ENCODE assay signal across 26 cellular contexts in the genomic region with DNA sequence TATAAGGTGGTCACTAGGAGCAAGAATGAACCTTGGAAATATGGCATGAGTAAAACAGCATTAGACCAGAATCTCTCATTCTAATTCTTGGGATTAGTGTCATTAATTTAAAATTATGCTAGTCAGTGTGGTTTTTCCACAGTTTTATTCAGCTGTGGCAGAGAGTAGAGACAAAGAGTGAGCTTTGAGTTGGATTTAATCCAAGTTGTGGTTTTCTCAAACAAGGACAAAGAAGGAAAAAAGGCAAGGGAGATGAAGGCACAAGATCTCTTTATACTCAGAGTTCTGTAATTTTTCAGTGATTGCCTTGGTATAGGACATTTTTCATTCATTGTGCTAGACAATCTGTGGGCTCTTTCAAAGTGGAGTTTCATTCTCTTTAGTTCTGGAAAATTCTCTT. TPM values are rescaled to one million over a fixed set of nuclear protein-coding genes. Genes with fewer than 3 reads are reported as not detected.
A peak's percentile ranks its signal among the peaks of the same experiment; 100 is the strongest.
DNase-seq lines count a peak whose midpoint lies in the region; ATAC-seq and TF ChIP-seq lines count a peak whose summit lies in the region.
"Had no signal": no experiment of that assay in that cellular context is flagged by ENCODE, and none has a peak within 500 bp of the region (broad histone marks: within the 10 kb centered on the region; RNA-seq: fewer than 3 reads in every experiment).

No MANE protein-coding gene starts in this region.

- H3K4me1 ChIP-seq in CD4-positive, CD25-positive, alpha-beta regulatory T cell (ENCODE audit: control insufficient read depth, insufficient read depth, low read length, poor library complexity, severe bottlenecking), result no peaks in the 10 kb centered on the region
- H3K4me1 ChIP-seq in MM.1S (ENCODE audit: low read length), result no peaks in the 10 kb centered on the region
- no peaks in the 10 kb centered on the region for H3K4me1 ChIP-seq in mesenchymal stem cell (ENCODE audit: control insufficient read depth, insufficient read depth, low read depth, low read length)
- no peaks in the 10 kb centered on the region for H3K4me1 ChIP-seq in body of pancreas
- H3K4me1 ChIP-seq: suprapubic skin had no signal

- no peak overlapping the region for H3K4me3 Mint-ChIP-seq in CD4-positive, CD25-positive, alpha-beta regulatory T cell
- H3K4me3 Mint-ChIP-seq: activated naive CD8-positive, alpha-beta T cell treated with anti-CD3 and anti-CD28 coated beads, Interleukin-2, amount 50 U/mL, for 24 hours; CD14-positive monocyte; H9; neural crest cell; stimulated activated memory B cell treated with anti-CD40 and anti-IgM and Interleukin-4, amounts not matched to agents 10 μg/mL and 1 μg/mL and 100 μg/mL, for 72 hours; T-helper 2 cell treated with Interferon-gamma antibody and Interleukin-4, amounts not matched to agents 5 μg/mL and 100 μg/mL, for 36 hours had no signal

- H3K36me3 ChIP-seq in CD4-positive, CD25-positive, alpha-beta regulatory T cell (ENCODE audit: control insufficient read depth, insufficient read depth, low read length), result no peaks in the 10 kb centered on the region
- no peaks in the 10 kb centered on the region for H3K36me3 ChIP-seq in MM.1S (replicated peaks; ENCODE audit: insufficient read depth, low read length)
- no peaks in the 10 kb centered on the region for H3K36me3 ChIP-seq in mesenchymal stem cell (ENCODE audit: control insufficient read depth in 1 of 2, insufficient read depth in 2 of 2, low read depth in 1 of 2, low read length in 2 of 2)
- H3K36me3 ChIP-seq in body of pancreas (replicated peaks in 1 of 2; ENCODE audit: insufficient read depth in 1 of 2, low read depth in 2 of 2), result no peaks in the 10 kb centered on the region
- H3K36me3 ChIP-seq: cardiac muscle cell, suprapubic skin, uterus had no signal

- no peak overlapping the region for H2BK15ac ChIP-seq in mesenchymal stem cell (ENCODE audit: low read depth, poor library complexity, severe bottlenecking)

- no peak overlapping the region for H2BK5ac ChIP-seq in mesenchymal stem cell (ENCODE audit: low read depth, low read length, poor library complexity, severe bottlenecking)

- no peaks in the 10 kb centered on the region for H3K36me3 Mint-ChIP-seq in CD4-positive, CD25-positive, alpha-beta regulatory T cell
- H3K36me3 Mint-ChIP-seq: CD14-positive monocyte; stimulated activated memory B cell treated with anti-CD40 and anti-IgM and Interleukin-4, amounts not matched to agents 10 μg/mL and 1 μg/mL and 100 μg/mL, for 72 hours had no signal

- H3K4me3 ChIP-seq in CD4-positive, CD25-positive, alpha-beta regulatory T cell (ENCODE audit: low read depth, low read length), result peak overlapping the region; percentile 41
- no peak overlapping the region for H3K4me3 ChIP-seq in MM.1S (ENCODE audit: low read length)
- H3K4me3 ChIP-seq in cardiac fibroblast (replicated peaks in 1 of 2; ENCODE audit: low read depth in 2 of 2, low read length in 2 of 2), result no peak overlapping the region
- H3K4me3 ChIP-seq in mesenchymal stem cell (ENCODE audit: insufficient read depth in 1 of 2, low read depth in 1 of 2, low read length in 2 of 2), result no peak overlapping the region
- no peak overlapping the region for H3K4me3 ChIP-seq in body of pancreas
- H3K4me3 ChIP-seq: cardiac muscle cell, skin epidermis, suprapubic skin, uterus had no signal

- H3K4me2 ChIP-seq in MM.1S (ENCODE audit: low read depth, low read length), result peak overlapping the region; percentile 59; the same call in 1 of the 2 replicates
- no peak overlapping the region for H3K4me2 ChIP-seq in mesenchymal stem cell (ENCODE audit: low read length, poor library complexity, severe bottlenecking)

- H3K9ac ChIP-seq in MM.1S (ENCODE audit: low read length) (no peak overlapping the region), mesenchymal stem cell (ENCODE audit: low read length) (peak overlapping the region; percentile 48)

- H4K20me1 ChIP-seq in MM.1S (ENCODE audit: insufficient read depth, low read length), result no peaks in the 10 kb centered on the region

- TF ChIP-seq POLR2A in body of pancreas (IDR thresholded peaks at IDR 0.05), result no peak

- ATAC-seq in CD4-positive, CD25-positive, alpha-beta regulatory T cell (ENCODE audit: low read depth in 2 of 2), result no peak
- ATAC-seq in body of pancreas (no peak), HG03460 (IDR thresholded peaks at IDR 0.05; ENCODE audit: unreplicated experiment) (no peak)
- ATAC-seq: activated naive CD8-positive, alpha-beta T cell treated with anti-CD3 and anti-CD28 coated beads, Interleukin-2, amount 50 U/mL, for 24 hours; stimulated activated memory B cell treated with anti-CD40 and anti-IgM and Interleukin-4, amounts not matched to agents 10 μg/mL and 1 μg/mL and 100 μg/mL, for 72 hours had no signal

- H2BK12ac ChIP-seq in mesenchymal stem cell (ENCODE audit: low read length in 2 of 2), result no peak overlapping the region

- no peaks in the 10 kb centered on the region for H3K9me2 ChIP-seq in MM.1S (replicated peaks; ENCODE audit: insufficient read depth, low read length)

- no peaks in the 10 kb centered on the region for H3K79me1 ChIP-seq in mesenchymal stem cell (replicated peaks; ENCODE audit: low read length, poor library complexity, severe bottlenecking)

- H3K4ac ChIP-seq in mesenchymal stem cell (ENCODE audit: low read depth in 1 of 2, low read length in 2 of 2), result no peak overlapping the region

- no peak for DNase-seq in CD4-positive, CD25-positive, alpha-beta regulatory T cell
- DNase-seq in MM.1S (no peak), cardiac fibroblast (ENCODE audit: low read depth in 2 of 2) (peak; percentile 34 to 41), mesenchymal stem cell (no peak), GM20000 (ENCODE audit: low spot score) (no peak), body of pancreas (no peak), NCI-H1930 (lab: John Stamatoyannopoulos, UW) (no peak)
- DNase-seq: ACHN; activated CD8-positive, alpha-beta memory T cell treated with anti-CD3 and anti-CD28 coated beads, Interleukin-2, amount 50 U/mL, for 48 hours; activated effector memory CD4-positive, alpha-beta T cell treated with Interleukin-2 at 50 U/mL for 16 hours; activated naive CD8-positive, alpha-beta T cell treated with anti-CD3 and anti-CD28 coated beads, Interleukin-2, amount 50 U/mL, for 24 hours; H9; hippocampal formation; NCI-H1417 treated with DMSO at 0.1 percent for 48 hours; NCI-H510A; stimulated activated CD4-positive, alpha-beta T cell treated with anti-CD3 and anti-CD28 coated beads, Interleukin-2, amount 100 ng/mL, for 24 hours; uterus had no signal

- intact Hi-C loops in body of pancreas (cut with DNase I), result no loop called here

- H3K27ac Mint-ChIP-seq in CD4-positive, CD25-positive, alpha-beta regulatory T cell, result no peak overlapping the region
- H3K27ac Mint-ChIP-seq: activated naive CD8-positive, alpha-beta T cell treated with anti-CD3 and anti-CD28 coated beads, Interleukin-2, amount 50 U/mL, for 24 hours; CD14-positive monocyte; H9; progenitor cell of endocrine pancreas; stimulated activated memory B cell treated with anti-CD40 and anti-IgM and Interleukin-4, amounts not matched to agents 10 μg/mL and 1 μg/mL and 100 μg/mL, for 72 hours; T-helper 2 cell treated with Interferon-gamma antibody and Interleukin-4, amounts not matched to agents 5 μg/mL and 100 μg/mL, for 36 hours had no signal

- H3K18ac ChIP-seq in mesenchymal stem cell (ENCODE audit: low read depth in 1 of 2, low read length in 2 of 2), result no peak overlapping the region

- H3K79me2 ChIP-seq in MM.1S (ENCODE audit: low read length), result no peaks in the 10 kb centered on the region

- no peak for TF ChIP-seq CTCF in MM.1S (IDR thresholded peaks at IDR 0.05; ENCODE audit: low read length)
- TF ChIP-seq CTCF in cardiac fibroblast (IDR thresholded peaks at IDR 0.05; ENCODE audit: low read depth, low read length), result no peak
- no peak for TF ChIP-seq CTCF in GM20000 (IDR thresholded peaks at IDR 0.05; ENCODE audit: extremely low read depth, missing control alignments)
- TF ChIP-seq CTCF in body of pancreas (IDR thresholded peaks at IDR 0.05), result no peak

- H2AFZ ChIP-seq in MM.1S (ENCODE audit: low read length) (peak overlapping the region; percentile 59; the same call in 1 of the 2 replicates), mesenchymal stem cell (ENCODE audit: low read depth, low read length) (no peak overlapping the region)

- H4K8ac ChIP-seq in mesenchymal stem cell (ENCODE audit: low read length), result no peak overlapping the region

- no peaks in the 10 kb centered on the region for H3K9me3 ChIP-seq in CD4-positive, CD25-positive, alpha-beta regulatory T cell (ENCODE audit: control insufficient read depth in 2 of 2, low read length in 2 of 2)
- no peaks in the 10 kb centered on the region for H3K9me3 ChIP-seq in MM.1S (replicated peaks; ENCODE audit: insufficient read depth, low read length)
- no peaks in the 10 kb centered on the region for H3K9me3 ChIP-seq in mesenchymal stem cell (ENCODE audit: control insufficient read depth, low read length)
- H3K9me3 ChIP-seq in body of pancreas, result no peaks in the 10 kb centered on the region
- H3K9me3 ChIP-seq: suprapubic skin, uterus had no signal

- H3K23ac ChIP-seq in mesenchymal stem cell (ENCODE audit: low read length in 2 of 2), result no peak overlapping the region

- H3K27me3 ChIP-seq in CD4-positive, CD25-positive, alpha-beta regulatory T cell (ENCODE audit: control insufficient read depth, insufficient read depth, low read length), result peaks cover 5% of the 10 kb centered on the region
- H3K27me3 ChIP-seq in MM.1S (replicated peaks; ENCODE audit: insufficient read depth, low read length) (no peaks in the 10 kb centered on the region), mesenchymal stem cell (ENCODE audit: control insufficient read depth in 1 of 2, insufficient read depth in 1 of 2, low read length in 2 of 2) (no peaks in the 10 kb centered on the region), body of pancreas (no peaks in the 10 kb centered on the region)
- H3K27me3 ChIP-seq: cardiac muscle cell, suprapubic skin, uterus had no signal

- peaks cover 0 to 9% (median 2%) of the 10 kb centered on the region in 4 donors for H3K4me1 Mint-ChIP-seq in CD4-positive, CD25-positive, alpha-beta regulatory T cell
- H3K4me1 Mint-ChIP-seq: activated naive CD8-positive, alpha-beta T cell treated with anti-CD3 and anti-CD28 coated beads, Interleukin-2, amount 50 U/mL, for 24 hours; stimulated activated memory B cell treated with anti-CD40 and anti-IgM and Interleukin-4, amounts not matched to agents 10 μg/mL and 1 μg/mL and 100 μg/mL, for 72 hours had no signal

- no peak overlapping the region for H3K14ac ChIP-seq in mesenchymal stem cell (ENCODE audit: low read length in 2 of 2)

- peak overlapping the region; percentile 21 for H3K27ac ChIP-seq in CD4-positive, CD25-positive, alpha-beta regulatory T cell (ENCODE audit: insufficient read depth, low read length, poor library complexity, severe bottlenecking)
- H3K27ac ChIP-seq in MM.1S (ENCODE audit: low read length), result no peak overlapping the region
- no peak overlapping the region for H3K27ac ChIP-seq in mesenchymal stem cell (ENCODE audit: low read length, poor library complexity, severe bottlenecking)
- no peak overlapping the region for H3K27ac ChIP-seq in body of pancreas
- H3K27ac ChIP-seq: cardiac muscle cell, skin epidermis, suprapubic skin, uterus had no signal

- no peak overlapping the region for H4K91ac ChIP-seq in mesenchymal stem cell (ENCODE audit: low read length)

- no peak overlapping the region for H2AK5ac ChIP-seq in mesenchymal stem cell (ENCODE audit: low read length, severe bottlenecking)

- no peak overlapping the region for H2BK120ac ChIP-seq in mesenchymal stem cell (ENCODE audit: low read depth, low read length)

- H3F3A ChIP-seq in MM.1S (ENCODE audit: insufficient read depth, low read length), result no peaks in the 10 kb centered on the region

- H3K9me3 Mint-ChIP-seq in CD4-positive, CD25-positive, alpha-beta regulatory T cell, result peaks cover 0 to 4% (median under 1%) of the 10 kb centered on the region in 7 donors
- H3K9me3 Mint-ChIP-seq: neural crest cell; stimulated activated memory B cell treated with anti-CD40 and anti-IgM and Interleukin-4, amounts not matched to agents 10 μg/mL and 1 μg/mL and 100 μg/mL, for 72 hours; T-helper 2 cell treated with Interferon-gamma antibody and Interleukin-4, amounts not matched to agents 5 μg/mL and 100 μg/mL, for 36 hours had no signal

- H3K27me3 Mint-ChIP-seq in CD4-positive, CD25-positive, alpha-beta regulatory T cell, result peaks cover 8% of the 10 kb centered on the region
- H3K27me3 Mint-ChIP-seq: progenitor cell of endocrine pancreas; stimulated activated memory B cell treated with anti-CD40 and anti-IgM and Interleukin-4, amounts not matched to agents 10 μg/mL and 1 μg/mL and 100 μg/mL, for 72 hours had no signal

RNA-seq across cellular contexts. Expression of gene AKAP9, which starts 28.2 kb away (rescaled TPM):
- total RNA-seq in CD4-positive, CD25-positive, alpha-beta regulatory T cell, result 81.2 TPM
- polyA plus RNA-seq in CD4-positive, CD25-positive, alpha-beta regulatory T cell, result 10 to 100 TPM; 12.5 to 20.4 (median 19.6) TPM
- polyA plus RNA-seq in mesenchymal stem cell (2013, experiment 1 of 2), result 10.0 TPM
- polyA plus RNA-seq in mesenchymal stem cell (2013, experiment 2 of 2), result 9.1 TPM
- 10 to 100 TPM; 70.0 to 93.9 TPM for total RNA-seq in body of pancreas

RNA-seq across cellular contexts. Expression of gene MTERF1, which starts 32.0 kb away (rescaled TPM):
- 20.4 TPM for total RNA-seq in CD4-positive, CD25-positive, alpha-beta regulatory T cell
- polyA plus RNA-seq in CD4-positive, CD25-positive, alpha-beta regulatory T cell, result 10 to 100 TPM in 2 of 4 donors, 1 to 10 TPM in 2; 9.5 to 18.5 (median 11.8) TPM
- polyA plus RNA-seq in mesenchymal stem cell (2013, experiment 1 of 2), result 6.4 TPM
- 7.8 TPM for polyA plus RNA-seq in mesenchymal stem cell (2013, experiment 2 of 2)
- 1 to 10 TPM; 3.3 to 7.5 TPM for total RNA-seq in body of pancreas

Comparison
In these comparisons a context has a peak if more than half of its experiments do, and no peak if none do; other contexts are left out.
1. DNase-seq: peak in cardiac fibroblast (2 of 2); none in CD4-positive, CD25-positive, alpha-beta regulatory T cell (0 of 3), MM.1S (single experiment), mesenchymal stem cell (single experiment), GM20000 (single experiment), body of pancreas (0 of 4) and NCI-H1930 (0 of 2).